Comparison of ENCODE assay signal across 24 cellular contexts in the genomic region with DNA sequence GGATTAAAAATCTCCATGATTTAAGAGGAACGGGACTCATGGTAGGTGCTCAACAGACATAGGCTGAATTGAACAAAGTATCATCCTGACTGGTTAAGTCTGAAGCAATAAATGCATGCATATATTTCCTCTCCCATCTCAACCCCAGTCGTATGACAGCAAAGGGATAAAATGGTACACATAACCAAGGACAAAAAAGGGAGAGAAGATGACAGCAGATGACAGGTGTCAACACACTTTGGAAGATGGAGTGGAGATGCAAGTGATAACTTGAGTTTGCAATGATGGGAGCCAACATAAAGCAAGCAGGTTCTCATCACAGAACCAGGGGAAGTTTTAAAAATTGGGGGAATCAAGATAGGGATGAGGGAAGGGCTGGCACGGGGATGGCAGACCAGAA. TPM values are rescaled to one million over a fixed set of nuclear protein-coding genes. Genes with fewer than 3 reads are reported as not detected.
"Had no signal": no experiment of that assay in that cellular context is flagged by ENCODE, and none has a peak within 500 bp of the region (broad histone marks: within the 10 kb centered on the region; RNA-seq: fewer than 3 reads in every experiment).

No MANE protein-coding gene starts in this region.

- H3K4me1 ChIP-seq: neural progenitor cell, parathyroid adenoma had no signal

- H3K9me3 ChIP-seq: psoas muscle, right lobe of liver, upper lobe of left lung, vagina had no signal

- H3K27me3 ChIP-seq: gastrocnemius medialis, heart right ventricle, neural progenitor cell, right lobe of liver, spleen, tibial artery, upper lobe of left lung, vagina had no signal

- H3K27ac Mint-ChIP-seq: neural progenitor cell; stimulated activated naive CD8-positive, alpha-beta T cell treated with anti-CD3 and anti-CD28 coated beads, Interleukin-15, Interleukin-2, amounts not matched to agents 100 ng/mL and 50 ng/mL, for 24 hours had no signal

- ATAC-seq: esophagus mucosa; gastrocnemius medialis; heart right ventricle; naive thymus-derived CD4-positive, alpha-beta T cell; psoas muscle; right lobe of liver had no signal

- H3K4me3 ChIP-seq: gastrocnemius medialis, heart right ventricle, neural progenitor cell, psoas muscle, right lobe of liver, spleen, tibial artery, upper lobe of left lung, vagina had no signal

- H3K4me2 ChIP-seq: neural progenitor cell had no signal

- DNase-seq: effector memory CD4-positive, alpha-beta T cell; gastrocnemius medialis; heart right ventricle; hypothalamus; kidney glomerular epithelial cell; naive thymus-derived CD4-positive, alpha-beta T cell; occipital lobe; psoas muscle; retina; spleen; stimulated activated CD4-positive, alpha-beta T cell treated with anti-CD3 and anti-CD28 coated beads, Interleukin-15, amount 100 ng/mL, for 24 hours; stimulated activated CD4-positive, alpha-beta T cell treated with anti-CD3 and anti-CD28 coated beads, Interleukin-1b, Interleukin-23, amount 100 ng/mL, for 48 hours; stimulated activated CD4-positive, alpha-beta T cell treated with anti-CD3 and anti-CD28 coated beads, Interleukin-4, amount 100 ng/mL, for 4 hours had no signal

- H3K9ac ChIP-seq: neural progenitor cell, parathyroid adenoma had no signal

- H3K27ac ChIP-seq: gastrocnemius medialis, heart right ventricle, neural progenitor cell, parathyroid adenoma, psoas muscle, right lobe of liver, spleen, tibial artery, vagina had no signal

- H3K4me3 Mint-ChIP-seq: neural progenitor cell; stimulated activated naive CD8-positive, alpha-beta T cell treated with anti-CD3 and anti-CD28 coated beads, Interleukin-15, Interleukin-2, amounts not matched to agents 100 ng/mL and 50 ng/mL, for 24 hours had no signal

- H3K27me3 Mint-ChIP-seq: naive thymus-derived CD4-positive, alpha-beta T cell; stimulated activated naive CD8-positive, alpha-beta T cell treated with anti-CD3 and anti-CD28 coated beads, Interleukin-15, Interleukin-2, amounts not matched to agents 100 ng/mL and 50 ng/mL, for 24 hours had no signal

- H2AFZ ChIP-seq: neural progenitor cell, parathyroid adenoma had no signal

RNA-seq across cellular contexts. Expression of gene RBP5, which starts 24.9 kb away (rescaled TPM):
- total RNA-seq: fibroblast of villous mesenchyme, gastrocnemius medialis, lung microvascular endothelial cell, mononuclear cell, occipital lobe had no signal
- polyA plus RNA-seq: naive thymus-derived CD4-positive, alpha-beta T cell had no signal

RNA-seq across cellular contexts. Expression of gene C1S, which starts 43.3 kb away (rescaled TPM):
- polyA plus RNA-seq: naive thymus-derived CD4-positive, alpha-beta T cell had no signal
